15 cellular contexts compared by ENCODE assay signal in genomic region chr20:38227578-38228360, GRCh38. TPM values are rescaled to one million over a fixed set of nuclear protein-coding genes. Genes with fewer than 3 reads are reported as not detected.
DNase-seq lines count a peak whose midpoint lies in the region; ATAC-seq, FAIRE-seq and TF ChIP-seq lines count a peak whose summit lies in the region.
"Had no signal": no experiment of that assay in that cellular context is flagged by ENCODE, and none has a peak within 500 bp of the region (broad histone marks: within the 10 kb centered on the region; RNA-seq: fewer than 3 reads in every experiment).

No MANE protein-coding gene starts in this region.

- WGBS in K562 (ENCODE audit: insufficient coverage, low coverage, missing lambda C conversion rate) = 14% methylated on average over 11 of the region's 11 CpGs

- no peaks in the 10 kb centered on the region for H3K9me3 Mint-ChIP-seq in nephron progenitor cell
- H3K9me3 Mint-ChIP-seq: H9 had no signal

- TF ChIP-seq CTCF in right atrium auricular region (IDR thresholded peaks at IDR 0.05) (no peak), K562 (IDR thresholded peaks at IDR 0.05 in 2 of 3, conservative IDR thresholded peaks at IDR 0.05 in 1 of 3; ENCODE audit: insufficient read depth in 2 of 3, low read depth in 1 of 3, low read length in 3 of 3) (no peak), osteoblast (IDR thresholded peaks at IDR 0.05; ENCODE audit: extremely low read depth, low read depth, low read length) (no peak), upper lobe of right lung (IDR thresholded peaks at IDR 0.05) (no peak), nephron progenitor cell (IDR thresholded peaks at IDR 0.05) (no peak)

- no TSS peak for BruUV-seq in K562 (replicated peaks; lab: Mats Ljungman, UMichigan)

- H3K4me3 ChIP-seq in right atrium auricular region (no peak overlapping the region), K562 (no peak overlapping the region), osteoblast (ENCODE audit: insufficient read depth, low read length) (no peak overlapping the region), upper lobe of right lung (no peak overlapping the region)
- H3K4me3 ChIP-seq: BLaER1 had no signal

- peaks cover 18% of the 10 kb centered on the region for H3K27me3 Mint-ChIP-seq in nephron progenitor cell (ENCODE audit: low read depth, poor library complexity)

- ATAC-seq in K562 (peak; percentile 32; the same call in 1 of the 3 replicates), upper lobe of right lung (no peak)

- CTCF ChIA-PET in K562 (lab: Yijun Ruan, JAX; ENCODE audit: low intra/inter-chr PET ratio) = no interaction called here

- H3K27me3 ChIP-seq in right atrium auricular region (no peaks in the 10 kb centered on the region), K562 (ENCODE audit: control insufficient read depth in 2 of 2, insufficient read depth in 2 of 2, low read length in 2 of 2) (peaks cover 7 to 41% of the 10 kb centered on the region in 2 experiments; a peak in 3 of 5 replicates), osteoblast (ENCODE audit: insufficient read depth, low read length) (no peaks in the 10 kb centered on the region), upper lobe of right lung (no peaks in the 10 kb centered on the region)
- H3K27me3 ChIP-seq: BLaER1 had no signal

- H3K4me2 ChIP-seq in K562 (ENCODE audit: insufficient read depth, low read length) = no peak overlapping the region
- no peak overlapping the region for H3K4me2 ChIP-seq in osteoblast (ENCODE audit: insufficient read depth, low read length)
- H3K4me2 ChIP-seq: BLaER1 had no signal

- TF ChIP-seq POLR2A in K562 (conservative IDR thresholded peaks at IDR 0.05) = no peak

- peak; percentile 46 for DNase-seq in cardiac septum (ENCODE audit: low spot score)
- DNase-seq in right atrium auricular region (ENCODE audit: low spot score) = no peak
- no peak for DNase-seq in K562 (ENCODE audit: extremely low read depth in 1 of 4, low spot score in 3 of 4)
- DNase-seq in osteoblast (ENCODE audit: insufficient read length, low spot score, missing footprints) = peak; percentile 58
- peak; percentile 53 for DNase-seq in upper lobe of right lung
- DNase-seq in nephron progenitor cell = no peak
- no peak for DNase-seq in NCI-H748 treated with DMSO at 0.1 percent for 48 hours (lab: John Stamatoyannopoulos, UW)
- DNase-seq in NCI-H187 (lab: John Stamatoyannopoulos, UW) = no peak
- DNase-seq: DMS 273 treated with DMSO at 0.1 percent for 48 hours, GOT3, H9 had no signal

- no peaks in the 10 kb centered on the region for H3K9me3 ChIP-seq in right atrium auricular region
- H3K9me3 ChIP-seq in K562 (replicated peaks; ENCODE audit: control insufficient read depth, insufficient read depth, low read depth, low read length) = no peaks in the 10 kb centered on the region
- no peaks in the 10 kb centered on the region for H3K9me3 ChIP-seq in osteoblast (ENCODE audit: low read depth, low read length)
- H3K9me3 ChIP-seq in upper lobe of right lung = no peaks in the 10 kb centered on the region
- H3K9me3 ChIP-seq: BLaER1 had no signal

- no peaks in the 10 kb centered on the region for H3K36me3 Mint-ChIP-seq in nephron progenitor cell (ENCODE audit: low read depth)

- no peak for TF ChIP-seq EP300 in K562 (IDR thresholded peaks at IDR 0.05; ENCODE audit: low read length)

- H3K27ac ChIP-seq in right atrium auricular region (no peak overlapping the region), K562 (ENCODE audit: extremely low read depth, low read depth, low read length) (no peak overlapping the region), osteoblast (ENCODE audit: low read depth, low read length) (no peak overlapping the region), upper lobe of right lung (no peak overlapping the region)
- H3K27ac ChIP-seq: 22Rv1, BLaER1 had no signal

- H3K79me2 ChIP-seq in K562 (ENCODE audit: control insufficient read depth, insufficient read depth, low read length) (no peaks in the 10 kb centered on the region), osteoblast (ENCODE audit: insufficient read depth, low read length) (no peaks in the 10 kb centered on the region)

- H3K4me1 Mint-ChIP-seq in nephron progenitor cell = no peaks in the 10 kb centered on the region

- H3K9ac ChIP-seq in K562 (ENCODE audit: insufficient read depth in 1 of 2, low read depth in 2 of 2, low read length in 2 of 2) = no peak overlapping the region
- H3K9ac ChIP-seq: BLaER1 had no signal

- no peak overlapping the region for H3K27ac Mint-ChIP-seq in nephron progenitor cell
- H3K27ac Mint-ChIP-seq: H9 had no signal

- POLR2A ChIA-PET in K562 (lab: Yijun Ruan, JAX) = no interaction called here

- no peak for TF ChIP-seq RAD21 in K562 (CRISPR knock-in tag; conservative IDR thresholded peaks at IDR 0.05 in 1 of 2, IDR thresholded peaks at IDR 0.05 in 1 of 2)

- peaks cover 0 to 5% of the 10 kb centered on the region in 2 donors for H3K4me1 ChIP-seq in right atrium auricular region
- H3K4me1 ChIP-seq in K562 (replicated peaks in 1 of 2; ENCODE audit: control insufficient read depth in 2 of 2, insufficient read depth in 2 of 2, low read length in 2 of 2) = no peaks in the 10 kb centered on the region
- peaks cover 12% of the 10 kb centered on the region for H3K4me1 ChIP-seq in osteoblast (ENCODE audit: insufficient read depth, low read length)
- no peaks in the 10 kb centered on the region for H3K4me1 ChIP-seq in upper lobe of right lung

- intact Hi-C loops in cardiac septum (cut with DNase I) (loop anchor here (10.0 kb wide), 1 partner anchor 663 kb away; no protein-coding TSS in a partner anchor), K562 (cut with micrococcal nuclease) (loop anchor here (5.0 kb wide), 1 partner anchor 95 kb away; no protein-coding TSS in a partner anchor), upper lobe of right lung (cut with DNase I) (no loop called here)

- no peak overlapping the region for H3K4me3 Mint-ChIP-seq in nephron progenitor cell
- H3K4me3 Mint-ChIP-seq: H9 had no signal

- FAIRE-seq in K562 (lab: Jason Lieb, UNC) = no peak
- FAIRE-seq: GM18507 had no signal

- H3K36me3 ChIP-seq in right atrium auricular region (no peaks in the 10 kb centered on the region), K562 (ENCODE audit: control insufficient read depth, insufficient read depth, low read length) (no peaks in the 10 kb centered on the region), osteoblast (ENCODE audit: insufficient read depth, low read length) (peaks cover 6% of the 10 kb centered on the region), upper lobe of right lung (no peaks in the 10 kb centered on the region)
- H3K36me3 ChIP-seq: BLaER1 had no signal

- H2AFZ ChIP-seq in K562 (ENCODE audit: low read depth, low read length) (no peak overlapping the region), osteoblast (ENCODE audit: low read length) (no peak overlapping the region)

- H3K9me1 ChIP-seq in K562 (ENCODE audit: control insufficient read depth, insufficient read depth, low read length) = no peaks in the 10 kb centered on the region

- in situ Hi-C loops in K562 (cut with MboI) = no loop called here

- H4K20me1 ChIP-seq in K562 (replicated peaks; ENCODE audit: control insufficient read depth, insufficient read depth, low read length) (peaks cover 7% of the 10 kb centered on the region; the same call in 1 of the 2 replicates), osteoblast (ENCODE audit: insufficient read depth, low read length) (no peaks in the 10 kb centered on the region)
- H4K20me1 ChIP-seq: BLaER1 had no signal

TF ChIP-seq in K562, 482 proteins besides CTCF, POLR2A, EP300 and RAD21:
- TF ChIP-seq ZNF586 (CRISPR knock-in tag; conservative IDR thresholded peaks at IDR 0.05) (no peak), RBM39 (optimal IDR thresholded peaks at IDR 0.05; ENCODE audit: low read depth, low read length) (no peak)

RNA-seq across cellular contexts. Expression of gene KIAA1755, which starts 32.8 kb away (rescaled TPM):
- total RNA-seq in cardiac septum = 7.0 TPM
- total RNA-seq in right atrium auricular region = 1 to 10 TPM; 3.1 to 4.2 TPM
- total RNA-seq in K562 (2011; cell fraction: chromatin; rRNA removed; ENCODE audit: low replicate concordance) = not detected in 2 replicates
- total RNA-seq in K562 (2011; cell fraction: nucleolus; rRNA removed) = not detected in 2 replicates
- total RNA-seq in K562 (2011; cell fraction: nucleoplasm; rRNA removed) = not detected in 2 replicates
- not detected in 2 replicates for total RNA-seq in K562 (2014; rRNA removed)
- total RNA-seq in K562 (2014; rRNA removed; fragmentation: Illumina TruSeq; extraction: Trizol) = not detected in 2 replicates
- total RNA-seq in K562 (2015; rRNA removed; fragmentation: Illumina TruSeq; extraction: Trizol) = not detected in 2 replicates
- not detected in 2 replicates for total RNA-seq in K562 (2021)
- polyA plus RNA-seq in K562 (2011; rRNA removed) = not detected in 2 replicates
- not detected in 2 replicates for polyA plus RNA-seq in K562 (2011; cell fraction: cytosol; rRNA removed)
- not detected in 2 replicates for polyA plus RNA-seq in K562 (2011; cell fraction: nucleus; rRNA removed)
- polyA plus RNA-seq in K562 (2012) = 0.11 TPM in 1 of 2 replicates, not detected in the other
- polyA plus RNA-seq in K562 (2014; fragmentation: Illumina TruSeq; extraction: Trizol) = not detected in 2 replicates
- polyA plus RNA-seq in K562 (2014; fragmentation: Nextera tagmentation; extraction: Ambion mirVana) = not detected
- 0.12 TPM in 1 of 2 replicates, not detected in the other for polyA plus RNA-seq in K562 (2014; rRNA removed)
- not detected in 2 replicates for polyA minus RNA-seq in K562 (2011; rRNA and poly(A)+ RNA removed)
- not detected in 2 replicates for polyA minus RNA-seq in K562 (2011; cell fraction: cytosol; rRNA and poly(A)+ RNA removed)
- not detected in 2 replicates for polyA minus RNA-seq in K562 (2011; cell fraction: nucleus; rRNA and poly(A)+ RNA removed)
- 2.5 and 2.7 TPM in 2 replicates for total RNA-seq in osteoblast
- total RNA-seq in upper lobe of right lung = 2.3 TPM
- total RNA-seq: A673 had no signal

Comparison
In these comparisons a context has a peak if more than half of its experiments do, and no peak if none do; other contexts are left out.
1. DNase-seq: peak in cardiac septum (single experiment), osteoblast (single experiment) and upper lobe of right lung (single experiment); none in right atrium auricular region (single experiment), K562 (0 of 4), nephron progenitor cell (single experiment), NCI-H748 treated with DMSO at 0.1 percent for 48 hours (single experiment) and NCI-H187 (0 of 2).